ENCODE assay signal across 9 cellular contexts in genomic region chr17:61457226-61457983, GRCh38. TPM values are rescaled to one million over a fixed set of nuclear protein-coding genes. Genes with fewer than 3 reads are reported as not detected.
DNase-seq lines count a peak whose midpoint lies in the region; ATAC-seq and FAIRE-seq lines count a peak whose summit lies in the region.
"Had no signal": no experiment of that assay in that cellular context is flagged by ENCODE, and none has a peak within 500 bp of the region (broad histone marks: within the 10 kb centered on the region; RNA-seq: fewer than 3 reads in every experiment).

No MANE protein-coding gene starts in this region.

- peak overlapping the region; percentile 63 for H3K4me3 Mint-ChIP-seq in activated T-cell treated with anti-CD3 and anti-CD28 coated beads, Interleukin-2, amount 50 U/mL, for 4 hours
- H3K4me3 Mint-ChIP-seq in activated naive CD8-positive, alpha-beta T cell treated with anti-CD3 and anti-CD28 coated beads, Interleukin-2, amount 10 ng/mL, durations not matched to agents 7 days and 5 days = peak overlapping the region; percentile 55
- peak overlapping the region; percentile 73 to 79 for H3K4me3 Mint-ChIP-seq in stimulated activated naive B cell treated with anti-CD40 and anti-IgM and Interleukin-4, amounts not matched to agents 10 μg/mL and 1 μg/mL and 100 μg/mL, for 72 hours

- no peaks in the 10 kb centered on the region for H3K9me3 Mint-ChIP-seq in activated T-cell treated with anti-CD3 and anti-CD28 coated beads, Interleukin-2, amount 50 U/mL, for 4 hours
- peaks cover 1% of the 10 kb centered on the region for H3K9me3 Mint-ChIP-seq in activated naive CD8-positive, alpha-beta T cell treated with anti-CD3 and anti-CD28 coated beads, Interleukin-2, amount 10 ng/mL, durations not matched to agents 7 days and 5 days
- H3K9me3 Mint-ChIP-seq in stimulated activated naive B cell treated with anti-CD40 and anti-IgM and Interleukin-4, amounts not matched to agents 10 μg/mL and 1 μg/mL and 100 μg/mL, for 72 hours = peaks cover 0 to 1% of the 10 kb centered on the region in 2 donors

- POLR2A ChIA-PET in activated naive CD8-positive, alpha-beta T cell treated with anti-CD3 and anti-CD28 coated beads, Interleukin-2, amount 10 ng/mL, durations not matched to agents 7 days and 5 days (lab: Charles Lee) = no interaction called here

- no peak for DNase-seq in activated T-cell treated with anti-CD3 and anti-CD28 coated beads, Interleukin-2, amount 50 U/mL, for 4 hours
- no peak for DNase-seq in activated T-cell treated with anti-CD3 and anti-CD28 coated beads, Interleukin-2, amount 50 U/mL, for 1 hour
- DNase-seq in activated naive CD8-positive, alpha-beta T cell treated with anti-CD3 and anti-CD28 coated beads, Interleukin-2, amount 10 ng/mL, durations not matched to agents 7 days and 5 days = no peak
- DNase-seq in islet precursor cell (peak; percentile 64), NCI-H2081 (lab: John Stamatoyannopoulos, UW) (no peak), GM19240 (ENCODE audit: insufficient read length, low spot score) (no peak), RCC 7860 (ENCODE audit: low spot score) (no peak)
- no peak for DNase-seq in stimulated activated naive B cell treated with anti-CD40 and anti-IgM and Interleukin-4, amounts not matched to agents 10 μg/mL and 1 μg/mL and 100 μg/mL, for 72 hours
- DNase-seq: NCI-H510A treated with DMSO at 0.1 percent for 48 hours had no signal

- no peaks in the 10 kb centered on the region for H3K36me3 Mint-ChIP-seq in activated T-cell treated with anti-CD3 and anti-CD28 coated beads, Interleukin-2, amount 50 U/mL, for 4 hours (ENCODE audit: insufficient read depth)
- no peaks in the 10 kb centered on the region for H3K36me3 Mint-ChIP-seq in activated naive CD8-positive, alpha-beta T cell treated with anti-CD3 and anti-CD28 coated beads, Interleukin-2, amount 10 ng/mL, durations not matched to agents 7 days and 5 days
- peaks cover 7% of the 10 kb centered on the region in 2 donors for H3K36me3 Mint-ChIP-seq in stimulated activated naive B cell treated with anti-CD40 and anti-IgM and Interleukin-4, amounts not matched to agents 10 μg/mL and 1 μg/mL and 100 μg/mL, for 72 hours

- no peak for FAIRE-seq in RCC 7860 (lab: Jason Lieb, UNC)

- peaks cover 42% of the 10 kb centered on the region for H3K4me1 Mint-ChIP-seq in activated T-cell treated with anti-CD3 and anti-CD28 coated beads, Interleukin-2, amount 50 U/mL, for 4 hours (ENCODE audit: low read depth)
- H3K4me1 Mint-ChIP-seq in activated naive CD8-positive, alpha-beta T cell treated with anti-CD3 and anti-CD28 coated beads, Interleukin-2, amount 10 ng/mL, durations not matched to agents 7 days and 5 days = peaks cover 23% of the 10 kb centered on the region
- H3K4me1 Mint-ChIP-seq in stimulated activated naive B cell treated with anti-CD40 and anti-IgM and Interleukin-4, amounts not matched to agents 10 μg/mL and 1 μg/mL and 100 μg/mL, for 72 hours = peaks cover 28 to 71% of the 10 kb centered on the region in 2 donors

- peaks cover 87% of the 10 kb centered on the region for H3K27me3 Mint-ChIP-seq in activated T-cell treated with anti-CD3 and anti-CD28 coated beads, Interleukin-2, amount 50 U/mL, for 4 hours (ENCODE audit: low read depth)
- H3K27me3 Mint-ChIP-seq in activated naive CD8-positive, alpha-beta T cell treated with anti-CD3 and anti-CD28 coated beads, Interleukin-2, amount 10 ng/mL, durations not matched to agents 7 days and 5 days = peaks cover 90% of the 10 kb centered on the region
- H3K27me3 Mint-ChIP-seq in stimulated activated naive B cell treated with anti-CD40 and anti-IgM and Interleukin-4, amounts not matched to agents 10 μg/mL and 1 μg/mL and 100 μg/mL, for 72 hours = peaks cover 83 to 94% of the 10 kb centered on the region in 2 donors

- no peak for ATAC-seq in activated T-cell treated with anti-CD3 and anti-CD28 coated beads, Interleukin-2, amount 50 U/mL, for 4 hours
- no peak for ATAC-seq in activated naive CD8-positive, alpha-beta T cell treated with anti-CD3 and anti-CD28 coated beads, Interleukin-2, amount 10 ng/mL, durations not matched to agents 7 days and 5 days (ENCODE audit: low read depth)
- no peak for ATAC-seq in stimulated activated naive B cell treated with anti-CD40 and anti-IgM and Interleukin-4, amounts not matched to agents 10 μg/mL and 1 μg/mL and 100 μg/mL, for 72 hours (replicated peaks)

- H3K27ac Mint-ChIP-seq in activated naive CD8-positive, alpha-beta T cell treated with anti-CD3 and anti-CD28 coated beads, Interleukin-2, amount 10 ng/mL, durations not matched to agents 7 days and 5 days = no peak overlapping the region
- H3K27ac Mint-ChIP-seq in stimulated activated naive B cell treated with anti-CD40 and anti-IgM and Interleukin-4, amounts not matched to agents 10 μg/mL and 1 μg/mL and 100 μg/mL, for 72 hours = peak overlapping the region; percentile 39

RNA-seq across cellular contexts. Expression of gene TBX4, which starts 5.2 kb away (rescaled TPM):
- not detected for total RNA-seq in activated T-cell treated with anti-CD3 and anti-CD28 coated beads, Interleukin-2, amount 50 U/mL, for 4 hours
- not detected for total RNA-seq in activated naive CD8-positive, alpha-beta T cell treated with anti-CD3 and anti-CD28 coated beads, Interleukin-2, amount 10 ng/mL, durations not matched to agents 7 days and 5 days

RNA-seq across cellular contexts. Expression of gene TBX2, which starts 57.8 kb away (rescaled TPM):
- under 1 TPM; 0.05 to 0.16 (median 0.15) TPM for total RNA-seq in activated T-cell treated with anti-CD3 and anti-CD28 coated beads, Interleukin-2, amount 50 U/mL, for 4 hours
- not detected for total RNA-seq in activated naive CD8-positive, alpha-beta T cell treated with anti-CD3 and anti-CD28 coated beads, Interleukin-2, amount 10 ng/mL, durations not matched to agents 7 days and 5 days
